1 cellular context compared by ENCODE assay signal in the genomic region with DNA sequence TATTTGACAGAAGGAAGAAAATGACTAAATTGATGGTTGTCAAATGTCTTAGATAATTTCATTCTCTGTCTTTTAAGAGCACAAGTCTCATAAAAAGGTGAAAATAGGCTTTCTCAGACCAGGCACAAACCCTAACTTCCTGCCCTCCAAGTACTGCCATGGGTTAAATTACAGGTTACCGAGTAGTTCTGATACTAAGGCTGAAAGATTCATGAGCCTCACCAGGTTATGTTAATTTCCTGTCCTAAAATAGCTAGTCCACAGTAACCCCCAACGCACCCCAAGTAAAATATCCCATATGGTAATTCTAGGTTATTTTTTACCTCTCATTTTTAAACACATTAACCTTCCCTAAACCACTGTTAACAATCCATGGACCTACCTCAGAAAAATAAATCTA.
A peak's percentile ranks its signal among the peaks of the same experiment; 100 is the strongest.
TF ChIP-seq lines count a peak whose summit lies in the region.

No MANE protein-coding gene starts in this region.

TF ChIP-seq in HEK293, 187 proteins besides CTCF, POLR2A, EP300 and RAD21:
- TF ChIP-seq FEZF1 (tag by site-specific recombination; IDR thresholded peaks at IDR 0.05) (0 out of 2 replicates have a peak, but pooled peaks have one; percentile 17), ZNF585B (tag by site-specific recombination; IDR thresholded peaks at IDR 0.05) (no peak), GLI2 (tag by site-specific recombination; IDR thresholded peaks at IDR 0.05; ENCODE audit: borderline replicate concordance, low read depth) (no peak), GFI1B (tag by site-specific recombination; IDR thresholded peaks at IDR 0.05) (no peak), ZNF623 (tag by site-specific recombination; IDR thresholded peaks at IDR 0.05) (no peak), ZNF114 (tag by site-specific recombination; IDR thresholded peaks at IDR 0.05) (no peak), ZNF555 (tag by site-specific recombination; conservative IDR thresholded peaks at IDR 0.05) (no peak), ZNF48 (tag by site-specific recombination; IDR thresholded peaks at IDR 0.05) (no peak), SP7 (tag by site-specific recombination; IDR thresholded peaks at IDR 0.05) (peak; percentile 94), IKZF3 (tag by site-specific recombination; IDR thresholded peaks at IDR 0.05) (no peak), ZNF335 (tag by site-specific recombination; conservative IDR thresholded peaks at IDR 0.05) (no peak), ZNF830 (tag by site-specific recombination; IDR thresholded peaks at IDR 0.05; ENCODE audit: low read depth) (no peak), TCF7L2 (IDR thresholded peaks at IDR 0.05; ENCODE audit: borderline replicate concordance, low read depth, low read length) (no peak), ZNF16 (tag by site-specific recombination; IDR thresholded peaks at IDR 0.05; ENCODE audit: low read depth) (no peak), YY2 (tag by site-specific recombination; IDR thresholded peaks at IDR 0.05) (no peak), KLF16 (tag by site-specific recombination; IDR thresholded peaks at IDR 0.05) (no peak)
- TF ChIP-seq, protein P1, sequence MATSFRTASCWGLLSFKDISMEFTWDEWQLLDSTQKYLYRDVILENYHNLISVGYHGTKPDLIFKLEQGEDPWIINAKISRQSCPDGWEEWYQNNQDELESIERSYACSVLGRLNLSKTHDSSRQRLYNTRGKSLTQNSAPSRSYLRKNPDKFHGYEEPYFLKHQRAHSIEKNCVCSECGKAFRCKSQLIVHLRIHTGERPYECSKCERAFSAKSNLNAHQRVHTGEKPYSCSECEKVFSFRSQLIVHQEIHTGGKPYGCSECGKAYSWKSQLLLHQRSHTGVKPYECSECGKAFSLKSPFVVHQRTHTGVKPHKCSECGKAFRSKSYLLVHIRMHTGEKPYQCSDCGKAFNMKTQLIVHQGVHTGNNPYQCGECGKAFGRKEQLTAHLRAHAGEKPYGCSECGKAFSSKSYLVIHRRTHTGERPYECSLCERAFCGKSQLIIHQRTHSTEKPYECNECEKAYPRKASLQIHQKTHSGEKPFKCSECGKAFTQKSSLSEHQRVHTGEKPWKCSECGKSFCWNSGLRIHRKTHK (tag by site-specific recombination; IDR thresholded peaks at IDR 0.05): no peak
- TF ChIP-seq, protein P2, sequence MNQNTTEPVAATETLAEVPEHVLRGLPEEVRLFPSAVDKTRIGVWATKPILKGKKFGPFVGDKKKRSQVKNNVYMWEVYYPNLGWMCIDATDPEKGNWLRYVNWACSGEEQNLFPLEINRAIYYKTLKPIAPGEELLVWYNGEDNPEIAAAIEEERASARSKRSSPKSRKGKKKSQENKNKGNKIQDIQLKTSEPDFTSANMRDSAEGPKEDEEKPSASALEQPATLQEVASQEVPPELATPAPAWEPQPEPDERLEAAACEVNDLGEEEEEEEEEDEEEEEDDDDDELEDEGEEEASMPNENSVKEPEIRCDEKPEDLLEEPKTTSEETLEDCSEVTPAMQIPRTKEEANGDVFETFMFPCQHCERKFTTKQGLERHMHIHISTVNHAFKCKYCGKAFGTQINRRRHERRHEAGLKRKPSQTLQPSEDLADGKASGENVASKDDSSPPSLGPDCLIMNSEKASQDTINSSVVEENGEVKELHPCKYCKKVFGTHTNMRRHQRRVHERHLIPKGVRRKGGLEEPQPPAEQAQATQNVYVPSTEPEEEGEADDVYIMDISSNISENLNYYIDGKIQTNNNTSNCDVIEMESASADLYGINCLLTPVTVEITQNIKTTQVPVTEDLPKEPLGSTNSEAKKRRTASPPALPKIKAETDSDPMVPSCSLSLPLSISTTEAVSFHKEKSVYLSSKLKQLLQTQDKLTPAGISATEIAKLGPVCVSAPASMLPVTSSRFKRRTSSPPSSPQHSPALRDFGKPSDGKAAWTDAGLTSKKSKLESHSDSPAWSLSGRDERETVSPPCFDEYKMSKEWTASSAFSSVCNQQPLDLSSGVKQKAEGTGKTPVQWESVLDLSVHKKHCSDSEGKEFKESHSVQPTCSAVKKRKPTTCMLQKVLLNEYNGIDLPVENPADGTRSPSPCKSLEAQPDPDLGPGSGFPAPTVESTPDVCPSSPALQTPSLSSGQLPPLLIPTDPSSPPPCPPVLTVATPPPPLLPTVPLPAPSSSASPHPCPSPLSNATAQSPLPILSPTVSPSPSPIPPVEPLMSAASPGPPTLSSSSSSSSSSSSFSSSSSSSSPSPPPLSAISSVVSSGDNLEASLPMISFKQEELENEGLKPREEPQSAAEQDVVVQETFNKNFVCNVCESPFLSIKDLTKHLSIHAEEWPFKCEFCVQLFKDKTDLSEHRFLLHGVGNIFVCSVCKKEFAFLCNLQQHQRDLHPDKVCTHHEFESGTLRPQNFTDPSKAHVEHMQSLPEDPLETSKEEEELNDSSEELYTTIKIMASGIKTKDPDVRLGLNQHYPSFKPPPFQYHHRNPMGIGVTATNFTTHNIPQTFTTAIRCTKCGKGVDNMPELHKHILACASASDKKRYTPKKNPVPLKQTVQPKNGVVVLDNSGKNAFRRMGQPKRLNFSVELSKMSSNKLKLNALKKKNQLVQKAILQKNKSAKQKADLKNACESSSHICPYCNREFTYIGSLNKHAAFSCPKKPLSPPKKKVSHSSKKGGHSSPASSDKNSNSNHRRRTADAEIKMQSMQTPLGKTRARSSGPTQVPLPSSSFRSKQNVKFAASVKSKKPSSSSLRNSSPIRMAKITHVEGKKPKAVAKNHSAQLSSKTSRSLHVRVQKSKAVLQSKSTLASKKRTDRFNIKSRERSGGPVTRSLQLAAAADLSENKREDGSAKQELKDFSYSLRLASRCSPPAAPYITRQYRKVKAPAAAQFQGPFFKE (tag by site-specific recombination; IDR thresholded peaks at IDR 0.05; ENCODE audit: borderline replicate concordance): no peak
- TF ChIP-seq, protein P3, sequence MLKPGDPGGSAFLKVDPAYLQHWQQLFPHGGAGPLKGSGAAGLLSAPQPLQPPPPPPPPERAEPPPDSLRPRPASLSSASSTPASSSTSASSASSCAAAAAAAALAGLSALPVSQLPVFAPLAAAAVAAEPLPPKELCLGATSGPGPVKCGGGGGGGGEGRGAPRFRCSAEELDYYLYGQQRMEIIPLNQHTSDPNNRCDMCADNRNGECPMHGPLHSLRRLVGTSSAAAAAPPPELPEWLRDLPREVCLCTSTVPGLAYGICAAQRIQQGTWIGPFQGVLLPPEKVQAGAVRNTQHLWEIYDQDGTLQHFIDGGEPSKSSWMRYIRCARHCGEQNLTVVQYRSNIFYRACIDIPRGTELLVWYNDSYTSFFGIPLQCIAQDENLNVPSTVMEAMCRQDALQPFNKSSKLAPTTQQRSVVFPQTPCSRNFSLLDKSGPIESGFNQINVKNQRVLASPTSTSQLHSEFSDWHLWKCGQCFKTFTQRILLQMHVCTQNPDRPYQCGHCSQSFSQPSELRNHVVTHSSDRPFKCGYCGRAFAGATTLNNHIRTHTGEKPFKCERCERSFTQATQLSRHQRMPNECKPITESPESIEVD (tag by site-specific recombination; IDR thresholded peaks at IDR 0.05): peak; percentile 49; the same call in 1 of the 2 replicates
- TF ChIP-seq, protein P4, sequence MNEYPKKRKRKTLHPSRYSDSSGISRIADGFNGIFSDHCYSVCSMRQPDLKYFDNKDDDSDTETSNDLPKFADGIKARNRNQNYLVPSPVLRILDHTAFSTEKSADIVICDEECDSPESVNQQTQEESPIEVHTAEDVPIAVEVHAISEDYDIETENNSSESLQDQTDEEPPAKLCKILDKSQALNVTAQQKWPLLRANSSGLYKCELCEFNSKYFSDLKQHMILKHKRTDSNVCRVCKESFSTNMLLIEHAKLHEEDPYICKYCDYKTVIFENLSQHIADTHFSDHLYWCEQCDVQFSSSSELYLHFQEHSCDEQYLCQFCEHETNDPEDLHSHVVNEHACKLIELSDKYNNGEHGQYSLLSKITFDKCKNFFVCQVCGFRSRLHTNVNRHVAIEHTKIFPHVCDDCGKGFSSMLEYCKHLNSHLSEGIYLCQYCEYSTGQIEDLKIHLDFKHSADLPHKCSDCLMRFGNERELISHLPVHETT (tag by site-specific recombination; IDR thresholded peaks at IDR 0.05): no peak
